In the genomic region with DNA sequence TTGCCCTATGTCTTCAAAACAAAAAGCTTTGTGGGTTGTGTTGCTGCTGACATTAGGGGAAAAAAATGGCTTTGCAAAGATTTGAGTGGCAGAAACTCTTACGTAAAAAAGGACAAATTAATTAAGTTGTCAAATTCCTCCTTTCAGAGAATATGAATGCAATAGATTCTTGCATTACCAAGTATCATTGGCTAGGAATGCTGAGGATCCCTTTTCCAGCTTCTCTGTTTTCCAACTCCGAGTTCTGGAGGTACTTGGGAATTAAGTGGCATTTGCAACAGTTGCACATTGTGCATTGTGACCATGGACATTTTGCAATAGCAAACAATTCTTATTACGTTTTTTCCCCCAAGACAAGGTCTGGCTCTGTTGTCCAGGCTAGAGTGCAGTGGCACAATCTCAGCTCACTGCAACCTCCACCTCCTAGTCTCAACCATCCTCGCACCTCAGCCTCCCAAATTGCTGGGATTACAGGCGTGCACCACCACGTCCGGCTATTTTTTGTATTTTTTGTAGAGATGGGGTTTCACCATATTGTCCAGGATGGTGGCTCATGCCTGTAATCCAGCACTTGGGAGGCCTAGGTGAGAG, we compare ENCODE assay signal across 17 cellular contexts. TPM values are rescaled to one million over a fixed set of nuclear protein-coding genes. Genes with fewer than 3 reads are reported as not detected.
A peak's percentile ranks its signal among the peaks of the same experiment; 100 is the strongest.
DNase-seq lines count a peak whose midpoint lies in the region.
"Had no signal": no experiment of that assay in that cellular context is flagged by ENCODE, and none has a peak within 500 bp of the region (broad histone marks: within the 10 kb centered on the region; RNA-seq: fewer than 3 reads in every experiment).

No MANE protein-coding gene starts in this region.

- H3K9ac ChIP-seq in trophoblast cell (ENCODE audit: low read length), result no peak overlapping the region

- peaks cover 0 to 6% of the 10 kb centered on the region in 2 experiments for H3K4me1 ChIP-seq in trophoblast cell (ENCODE audit: control insufficient read depth in 1 of 2, insufficient read depth in 2 of 2, low read length in 2 of 2)

- H2AFZ ChIP-seq in trophoblast cell (ENCODE audit: insufficient read depth, low read length, poor library complexity), result no peak overlapping the region
- H2AFZ ChIP-seq: GM23338 had no signal

- DNase-seq in SK-MEL-5 (ENCODE audit: low read depth, low spot score), result peak; percentile 50
- DNase-seq in caudate nucleus (lab: John Stamatoyannopoulos, UW), result peak in 1 of 61 donors; percentile 54
- peak; percentile 30 to 66 for DNase-seq in trophoblast cell
- no peak for DNase-seq in GM03348 (ENCODE audit: low spot score)
- no peak for DNase-seq in NCI-H69 (lab: John Stamatoyannopoulos, UW)
- no peak for DNase-seq in RPMI8226
- DNase-seq: BE2C; C1 segment of cervical spinal cord; CD4-positive, CD25-positive, alpha-beta regulatory T cell; CD8-positive, alpha-beta memory T cell; COR-L47; DMS 273 treated with DMSO at 0.1 percent for 48 hours; DMS53; DND-41; EL; HCEC 1CT had no signal

- no peaks in the 10 kb centered on the region for H3K36me3 ChIP-seq in trophoblast cell (ENCODE audit: control insufficient read depth in 1 of 2, insufficient read depth in 2 of 2, low read length in 2 of 2)
- H3K36me3 ChIP-seq: BE2C had no signal

- WGBS in trophoblast cell (ENCODE audit: extremely low coverage, insufficient coverage, insufficient read length), result no CpG with 5 or more reads among the region's 7 CpGs

- no peaks in the 10 kb centered on the region for H3K27me3 ChIP-seq in trophoblast cell (ENCODE audit: insufficient read depth, low read length)
- H3K27me3 ChIP-seq: BE2C had no signal

- H3K27ac ChIP-seq in caudate nucleus (ENCODE audit: low read depth, low read length) (peak overlapping the region; percentile 74), trophoblast cell (ENCODE audit: low read depth, low read length) (peak overlapping the region; percentile 28)

- H4K91ac ChIP-seq in trophoblast cell (ENCODE audit: low read depth, low read length), result no peak overlapping the region

- H2BK12ac ChIP-seq in trophoblast cell (ENCODE audit: low read length), result no peak overlapping the region

- no peaks in the 10 kb centered on the region for H3K9me3 ChIP-seq in trophoblast cell (ENCODE audit: insufficient read depth, low read depth, low read length)
- H3K9me3 ChIP-seq: BE2C had no signal

- H3K4me2 ChIP-seq in trophoblast cell (ENCODE audit: low read length), result no peak overlapping the region
- H3K4me2 ChIP-seq: GM23338 had no signal

- peak overlapping the region; percentile 27 for H2BK5ac ChIP-seq in trophoblast cell (ENCODE audit: low read depth, low read length, poor library complexity)

- H2BK120ac ChIP-seq in trophoblast cell (ENCODE audit: insufficient read depth, low read length, poor library complexity), result no peak overlapping the region

- no peak overlapping the region for H3K23ac ChIP-seq in trophoblast cell (ENCODE audit: low read length)

- H3K18ac ChIP-seq in trophoblast cell (ENCODE audit: low read length), result no peak overlapping the region

- H3K4me3 ChIP-seq in trophoblast cell (ENCODE audit: low read depth, low read length), result no peak overlapping the region
- H3K4me3 ChIP-seq: GM23338 had no signal

- H2AK5ac ChIP-seq in trophoblast cell (ENCODE audit: low read length), result no peak overlapping the region

- in situ Hi-C loops in SK-MEL-5 (cut with HindIII; ENCODE audit: low pct_unique_long_range_greater_than_20kb, low sequenced_read_pairs), result no loop called here

- no peak overlapping the region for H4K12ac ChIP-seq in trophoblast cell (ENCODE audit: low read depth, low read length)

- no peaks in the 10 kb centered on the region for H3K79me2 ChIP-seq in trophoblast cell (ENCODE audit: control insufficient read depth, insufficient read depth, low read length, poor library complexity)

- H3K14ac ChIP-seq in trophoblast cell (ENCODE audit: low read length), result no peak overlapping the region

- no peak overlapping the region for H3K4ac ChIP-seq in trophoblast cell (ENCODE audit: low read depth, low read length)

- H4K8ac ChIP-seq in trophoblast cell (ENCODE audit: low read depth, low read length), result no peak overlapping the region

- peaks cover 17% of the 10 kb centered on the region for H3K79me1 ChIP-seq in trophoblast cell (ENCODE audit: low read length)

RNA-seq across cellular contexts. Expression of gene PPP1CB, which starts 29.9 kb away (rescaled TPM):
- total RNA-seq in SK-MEL-5 (2014; rRNA removed; shearing (Covaris generic)), result 224 and 226 TPM in 2 replicates
- 79.8 and 109 TPM in 2 replicates for polyA plus RNA-seq in SK-MEL-5 (2015; cell fraction: cytosol; rRNA removed)
- polyA plus RNA-seq in SK-MEL-5 (2015; cell fraction: nucleus; rRNA removed), result 47.0 and 73.9 TPM in 2 replicates
- 286 and 295 TPM in 2 replicates for polyA plus RNA-seq in trophoblast cell (2013)

Comparison
In these comparisons a context has a peak if more than half of its experiments do, and no peak if none do; other contexts are left out.
1. DNase-seq: peak in SK-MEL-5 (single experiment) and trophoblast cell (2 of 2); none in GM03348 (single experiment), NCI-H69 (single experiment) and RPMI8226 (single experiment).